ENCODE assay signal across 8 cellular contexts in the genomic region with DNA sequence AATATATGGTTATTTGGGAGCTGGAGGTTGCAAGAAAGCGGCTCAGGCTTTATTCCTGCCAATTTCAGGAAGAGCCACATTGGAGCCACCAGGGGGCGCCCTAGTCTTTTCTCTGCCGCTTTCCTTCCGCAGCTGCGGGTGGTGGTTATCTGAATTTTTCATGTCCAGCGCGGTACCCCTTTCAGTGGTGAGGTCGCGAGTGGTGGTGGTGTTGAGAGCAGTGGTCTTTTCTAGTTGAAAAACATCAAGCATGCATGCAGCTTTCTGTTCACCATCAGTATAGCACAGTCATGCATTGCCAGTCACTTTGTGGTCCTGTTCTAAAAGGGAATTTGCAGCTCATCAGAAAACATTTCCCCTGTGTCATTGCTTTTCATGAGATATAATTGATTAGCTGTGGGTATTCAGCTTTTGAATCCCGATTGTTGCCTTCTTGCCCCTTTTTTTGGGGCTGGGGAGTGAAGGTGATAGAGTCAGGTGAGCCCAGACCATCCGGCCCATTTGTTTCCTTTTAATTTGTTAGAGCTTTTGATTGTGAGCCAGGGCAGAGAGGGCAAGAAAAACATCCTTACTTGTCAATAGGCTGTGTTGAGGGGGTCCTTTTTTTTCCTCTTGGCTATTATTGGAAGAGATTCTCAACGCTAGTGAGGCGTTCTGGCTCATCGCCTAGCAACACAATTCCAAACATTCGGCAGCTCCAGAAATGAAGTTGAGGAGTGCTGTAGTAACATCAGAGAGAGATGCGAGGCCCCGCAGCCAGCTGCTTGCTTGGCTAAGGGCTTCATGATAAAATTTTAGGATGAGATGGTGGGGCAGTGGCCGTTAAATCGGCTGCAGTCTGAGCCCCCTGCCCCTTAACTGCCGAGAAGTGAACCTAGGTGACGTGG.
A peak's percentile ranks its signal among the peaks of the same experiment; 100 is the strongest.
DNase-seq lines count a peak whose midpoint lies in the region; ATAC-seq, FAIRE-seq and TF ChIP-seq lines count a peak whose summit lies in the region.

No MANE protein-coding gene starts in this region.

- no peak for ATAC-seq in HG03520 (IDR thresholded peaks at IDR 0.05; ENCODE audit: unreplicated experiment)

- FAIRE-seq in A204.1 (lab: Jason Lieb, UNC) = peak; percentile 35

- peak; percentile 68 for DNase-seq in GM13977 (ENCODE audit: low spot score)
- DNase-seq in NCI-H446 treated with DMSO at 0.1 percent for 48 hours (lab: John Stamatoyannopoulos, UW) = peak; percentile 62
- DNase-seq in activated CD4-positive, alpha-beta T cell treated with anti-CD3 and anti-CD28 coated beads, Interleukin-2, amount 50 U/mL, for 4 hours = peak; percentile 56 to 57
- peak; percentile 77 for DNase-seq in medulla oblongata (ENCODE audit: extremely low spot score)
- DNase-seq in stimulated activated CD8-positive, alpha-beta memory T cell treated with anti-CD3 and anti-CD28 coated beads, Interleukin-15, amount 100 ng/mL, for 1 hour (ENCODE audit: low read depth) = peak; percentile 49

- peak overlapping the region; percentile 44 to 48 for H3K4me3 ChIP-seq in duodenal mucosa (ENCODE audit: low read depth in 1 of 2, low read length in 2 of 2)

- no peaks in the 10 kb centered on the region for H3K9me3 ChIP-seq in duodenal mucosa (ENCODE audit: control insufficient read depth in 1 of 2, low read length in 2 of 2)

- no peak overlapping the region for H3K9ac ChIP-seq in duodenal mucosa (ENCODE audit: low read depth in 1 of 2, low read length in 2 of 2)

- TF ChIP-seq CTCF in GM13977 (IDR thresholded peaks at IDR 0.05; ENCODE audit: extremely low read depth, insufficient read depth, missing control alignments) = peak; percentile 73

- no peaks in the 10 kb centered on the region for H3K27me3 ChIP-seq in duodenal mucosa (ENCODE audit: control insufficient read depth in 1 of 2, insufficient read depth in 2 of 2, low read length in 2 of 2)

- H3K27ac ChIP-seq in duodenal mucosa (ENCODE audit: low read depth, low read length) = no peak overlapping the region

- H3K4me1 ChIP-seq in duodenal mucosa (ENCODE audit: control insufficient read depth in 1 of 2, insufficient read depth in 2 of 2, low read length in 2 of 2) = peaks cover 22 to 29% of the 10 kb centered on the region in 2 donors

- in situ Hi-C loops in GM13977 (cut with MboI; ENCODE audit: low pct_unique_long_range_greater_than_20kb, low sequenced_read_pairs, unreplicated experiment) = loop anchor here (25.0 kb wide), 1 partner anchor 717 kb away; a partner anchor contains a TSS

- no peaks in the 10 kb centered on the region for H3K36me3 ChIP-seq in duodenal mucosa (ENCODE audit: control insufficient read depth in 1 of 2, insufficient read depth in 2 of 2, low read length in 2 of 2)
